In the genomic region with DNA sequence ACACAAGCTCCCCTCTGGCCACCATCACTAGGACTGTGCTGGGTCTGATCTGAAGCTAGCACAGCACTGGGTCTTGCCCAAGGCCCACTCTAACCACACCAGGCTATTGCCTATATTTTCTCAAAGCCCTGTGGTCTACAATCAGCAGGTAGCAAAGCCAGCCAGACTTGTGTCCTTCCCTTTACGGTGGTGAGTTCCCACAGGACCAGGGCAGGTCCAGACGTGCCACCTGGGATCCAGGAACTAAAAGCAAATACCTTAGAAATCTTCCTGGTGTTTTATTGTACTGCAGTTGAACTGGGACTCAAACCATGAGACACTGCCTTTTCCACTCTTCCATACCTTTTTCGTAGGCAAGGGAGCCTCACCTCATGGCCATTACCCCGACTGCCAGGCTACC, we compare ENCODE assay signal across 24 cellular contexts. TPM values are rescaled to one million over a fixed set of nuclear protein-coding genes. Genes with fewer than 3 reads are reported as not detected.
DNase-seq lines count a peak whose midpoint lies in the region; ATAC-seq, FAIRE-seq and TF ChIP-seq lines count a peak whose summit lies in the region.
"Had no signal": no experiment of that assay in that cellular context is flagged by ENCODE, and none has a peak within 500 bp of the region (broad histone marks: within the 10 kb centered on the region; RNA-seq: fewer than 3 reads in every experiment).

No MANE protein-coding gene starts in this region.

- H3K4me3 ChIP-seq in RWPE2 (ENCODE audit: severe bottlenecking) (no peak overlapping the region), bronchial epithelial cell (ENCODE audit: low read depth, low read length) (no peak overlapping the region), keratinocyte (ENCODE audit: control insufficient read depth in 2 of 3, extremely low read depth in 1 of 3, insufficient read depth in 2 of 3, low read depth in 1 of 3, low read length in 3 of 3) (no peak overlapping the region), left ventricle myocardium inferior (no peak overlapping the region)
- H3K4me3 ChIP-seq: HAP-1 had no signal

- DNase-seq in RWPE2 (ENCODE audit: low spot score), result no peak
- peak; percentile 62 for DNase-seq in bronchial epithelial cell (ENCODE audit: low read depth)
- DNase-seq in keratinocyte (ENCODE audit: low read depth, low spot score), result no peak
- DNase-seq in left ventricle myocardium inferior, result no peak
- DNase-seq in OCI-M1 (lab: John Stamatoyannopoulos, UW), result no peak
- no peak for DNase-seq in stimulated activated CD4-positive, alpha-beta T cell treated with anti-CD3 and anti-CD28 coated beads, Interleukin-4, amount 100 ng/mL, for 4 hours
- DNase-seq: C1 segment of cervical spinal cord; Calu3; CD4-positive, alpha-beta memory T cell; COR-L47; DMS53; DMS79 treated with DMSO at 0.1 percent for 48 hours; GF-D8; GOT3; HFFc6 had no signal

- FAIRE-seq in bronchial epithelial cell (lab: Jason Lieb, UNC) (no peak), keratinocyte (lab: Jason Lieb, UNC) (peak; percentile 48)
- FAIRE-seq: GM12891, GM18507, H54 had no signal

- intact Hi-C loops in left ventricle myocardium inferior (cut with micrococcal nuclease), result no loop called here

- H3K36me3 ChIP-seq in RWPE2 (ENCODE audit: low read depth), result no peaks in the 10 kb centered on the region
- no peaks in the 10 kb centered on the region for H3K36me3 ChIP-seq in bronchial epithelial cell (ENCODE audit: control insufficient read depth, insufficient read depth, low read length)
- no peaks in the 10 kb centered on the region for H3K36me3 ChIP-seq in keratinocyte (ENCODE audit: control insufficient read depth in 2 of 2, extremely low read depth in 1 of 2, insufficient read depth in 2 of 2, low read length in 2 of 2)
- H3K36me3 ChIP-seq in left ventricle myocardium inferior, result no peaks in the 10 kb centered on the region
- H3K36me3 ChIP-seq: HAP-1 had no signal

- TF ChIP-seq CTCF in RWPE2 (IDR thresholded peaks at IDR 0.05; ENCODE audit: poor library complexity, severe bottlenecking) (no peak), bronchial epithelial cell (IDR thresholded peaks at IDR 0.05; ENCODE audit: insufficient read depth, low read length, severe bottlenecking) (no peak), keratinocyte (optimal IDR thresholded peaks at IDR 0.05 in 1 of 3, IDR thresholded peaks at IDR 0.05 in 1 of 3, conservative IDR thresholded peaks at IDR 0.05 in 1 of 3; ENCODE audit: extremely low read depth in 1 of 3, insufficient read depth in 2 of 3, low read length in 3 of 3) (no peak), left ventricle myocardium inferior (IDR thresholded peaks at IDR 0.05; ENCODE audit: borderline replicate concordance) (no peak)

- no peak overlapping the region for H3K4me2 ChIP-seq in keratinocyte (ENCODE audit: control insufficient read depth, extremely low read depth, insufficient read depth, low read depth, low read length)

- no peak overlapping the region for H3K9ac ChIP-seq in keratinocyte (ENCODE audit: control insufficient read depth, extremely low read depth, insufficient read depth, low read length)

- H2AFZ ChIP-seq in keratinocyte (ENCODE audit: control insufficient read depth, low read length), result peak overlapping the region; percentile 74

- dilution Hi-C loops in keratinocyte (cut with MboI; ENCODE audit: extremely low pct_ligation_motif_present, low sequenced_read_pairs), result no loop called here

- H4K20me1 ChIP-seq in keratinocyte (ENCODE audit: control insufficient read depth, extremely low read depth, insufficient read depth, low read length), result no peaks in the 10 kb centered on the region

- ATAC-seq in RWPE2 (ENCODE audit: low read depth), result peak; percentile 49; the same call in 2 of the 3 replicates
- ATAC-seq in esophagus mucosa, result peak; percentile 42

- H3K27me3 ChIP-seq in RWPE2 (ENCODE audit: insufficient read depth, poor library complexity, severe bottlenecking) (no peaks in the 10 kb centered on the region), bronchial epithelial cell (ENCODE audit: control insufficient read depth, insufficient read depth, low read length) (no peaks in the 10 kb centered on the region), keratinocyte (ENCODE audit: control insufficient read depth, extremely low read depth, insufficient read depth, low read length) (no peaks in the 10 kb centered on the region), left ventricle myocardium inferior (ENCODE audit: low read depth) (no peaks in the 10 kb centered on the region)

- no peaks in the 10 kb centered on the region for H3K79me2 ChIP-seq in keratinocyte (ENCODE audit: control insufficient read depth, insufficient read depth, low read length)

- H3K4me1 ChIP-seq in RWPE2 (ENCODE audit: insufficient read depth, poor library complexity, severe bottlenecking) (no peaks in the 10 kb centered on the region), keratinocyte (ENCODE audit: control insufficient read depth, extremely low read depth, insufficient read depth, low read length) (peaks cover 5% of the 10 kb centered on the region), left ventricle myocardium inferior (no peaks in the 10 kb centered on the region)
- H3K4me1 ChIP-seq: HAP-1 had no signal

- H3K27ac ChIP-seq in RWPE2 (ENCODE audit: poor library complexity, severe bottlenecking), result no peak overlapping the region
- H3K27ac ChIP-seq in keratinocyte (ENCODE audit: control insufficient read depth, insufficient read depth, low read length), result no peak overlapping the region
- no peak overlapping the region for H3K27ac ChIP-seq in left ventricle myocardium inferior (replicated peaks)

- H3K9me3 ChIP-seq in RWPE2 (ENCODE audit: severe bottlenecking) (no peaks in the 10 kb centered on the region), keratinocyte (ENCODE audit: control insufficient read depth, low read depth, low read length) (no peaks in the 10 kb centered on the region), left ventricle myocardium inferior (replicated peaks) (no peaks in the 10 kb centered on the region)
- H3K9me3 ChIP-seq: HAP-1 had no signal

- no peaks in the 10 kb centered on the region for H3K9me1 ChIP-seq in keratinocyte (ENCODE audit: control insufficient read depth, extremely low read depth, insufficient read depth, low read length)

RNA-seq across cellular contexts. Expression of a gene that starts 9.0 kb away (rescaled TPM):
- total RNA-seq in bronchial epithelial cell (not detected in 2 replicates), esophagus mucosa (not detected), left ventricle myocardium inferior (not detected)
- not detected in 3 replicates for polyA plus RNA-seq in keratinocyte
- not detected for polyA plus RNA-seq in keratinocyte (2011; ENCODE audit: low read depth)
- polyA plus RNA-seq in keratinocyte (2011; cell fraction: cytosol; rRNA removed), result not detected in 2 replicates
- not detected in 2 replicates for polyA plus RNA-seq in keratinocyte (2011; cell fraction: nucleus; rRNA removed)
- not detected in 2 replicates for polyA plus RNA-seq in keratinocyte (2012; ENCODE audit: low replicate concordance)
- polyA minus RNA-seq in keratinocyte, result not detected in 3 replicates
- not detected for polyA minus RNA-seq in keratinocyte (2011; cell fraction: cytosol; rRNA and poly(A)+ RNA removed)
- polyA minus RNA-seq in keratinocyte (2011; cell fraction: nucleus; rRNA and poly(A)+ RNA removed), result not detected in 2 replicates
- total RNA-seq: A172; A673; Calu3; CD4-positive, alpha-beta memory T cell; G401 had no signal
- polyA plus RNA-seq: BJ; CD4-positive, alpha-beta memory T cell had no signal
